Comparison of ENCODE assay signal across 2 cellular contexts in genomic region chr9:129162901-129163670, GRCh38.
TF ChIP-seq lines count a peak whose summit lies in the region.

No MANE protein-coding gene starts in this region.

TF ChIP-seq in IMR-90, 13 proteins besides CTCF, POLR2A, EP300 and RAD21:
- TF ChIP-seq NFE2L2 (IDR thresholded peaks at IDR 0.05; ENCODE audit: low read depth, low read length) (no peak), CEBPB (IDR thresholded peaks at IDR 0.05; ENCODE audit: low read depth, low read length) (peak; percentile 80), ELK1 (IDR thresholded peaks at IDR 0.05; ENCODE audit: borderline replicate concordance, low read depth, low read length) (no peak), RFX5 (IDR thresholded peaks at IDR 0.05; ENCODE audit: low read depth, low read length) (no peak), SMC3 (IDR thresholded peaks at IDR 0.05; ENCODE audit: low read depth, low read length) (no peak), USF2 (IDR thresholded peaks at IDR 0.05; ENCODE audit: low read depth, low read length) (no peak), BHLHE40 (IDR thresholded peaks at IDR 0.05; ENCODE audit: low read depth, low read length) (no peak), MXI1 (IDR thresholded peaks at IDR 0.05; ENCODE audit: borderline replicate concordance, low read depth, low read length) (no peak), CHD1 (IDR thresholded peaks at IDR 0.05; ENCODE audit: low read depth, low read length) (no peak), RCOR1 (IDR thresholded peaks at IDR 0.05; ENCODE audit: insufficient replicate concordance, low read length) (no peak), MAFK (IDR thresholded peaks at IDR 0.05; ENCODE audit: low read depth, low read length) (0 out of 2 replicates have a peak, but pooled peaks have one; percentile 11), MAZ (IDR thresholded peaks at IDR 0.05; ENCODE audit: borderline replicate concordance, low read depth, low read length) (no peak), FOS (IDR thresholded peaks at IDR 0.05; ENCODE audit: low read depth, low read length) (no peak)

TF ChIP-seq in K562, 482 proteins besides CTCF, POLR2A, EP300 and RAD21:
- TF ChIP-seq ZNF507 (tag; conservative IDR thresholded peaks at IDR 0.05) (no peak), GTF2E2 (tag; IDR thresholded peaks at IDR 0.05) (no peak), MED1 (CRISPR knock-in tag; IDR thresholded peaks at IDR 0.05; ENCODE audit: borderline replicate concordance) (no peak), CEBPB (tag; IDR thresholded peaks at IDR 0.05) (peak; percentile 96), CBFA2T3 (IDR thresholded peaks at IDR 0.05) (no peak), PKNOX1 (IDR thresholded peaks at IDR 0.05) (peak; percentile 11; the same call in 1 of the 2 replicates), ZNF551 (CRISPR knock-in tag; IDR thresholded peaks at IDR 0.05) (no peak), RFX5 (IDR thresholded peaks at IDR 0.05; ENCODE audit: low read depth, low read length) (no peak), ELF4 (CRISPR knock-in tag; IDR thresholded peaks at IDR 0.05) (no peak), POLR2B (IDR thresholded peaks at IDR 0.05; ENCODE audit: low read depth, partially characterized antibody) (no peak), KAT8 (IDR thresholded peaks at IDR 0.05; ENCODE audit: low read depth) (no peak), HNRNPK (IDR thresholded peaks at IDR 0.05; ENCODE audit: low read depth, low read length, poor library complexity, severe bottlenecking) (no peak), MLX (CRISPR knock-in tag; conservative IDR thresholded peaks at IDR 0.05) (no peak), ZNF282 (CRISPR knock-in tag; IDR thresholded peaks at IDR 0.05) (no peak), CEBPG (CRISPR knock-in tag; IDR thresholded peaks at IDR 0.05) (no peak), CEBPG (tag; conservative IDR thresholded peaks at IDR 0.05 in 1 of 2, IDR thresholded peaks at IDR 0.05 in 1 of 2) (peak; percentile 64 to 99; a peak in 3 of 4 replicates)
- TF ChIP-seq, protein P1, sequence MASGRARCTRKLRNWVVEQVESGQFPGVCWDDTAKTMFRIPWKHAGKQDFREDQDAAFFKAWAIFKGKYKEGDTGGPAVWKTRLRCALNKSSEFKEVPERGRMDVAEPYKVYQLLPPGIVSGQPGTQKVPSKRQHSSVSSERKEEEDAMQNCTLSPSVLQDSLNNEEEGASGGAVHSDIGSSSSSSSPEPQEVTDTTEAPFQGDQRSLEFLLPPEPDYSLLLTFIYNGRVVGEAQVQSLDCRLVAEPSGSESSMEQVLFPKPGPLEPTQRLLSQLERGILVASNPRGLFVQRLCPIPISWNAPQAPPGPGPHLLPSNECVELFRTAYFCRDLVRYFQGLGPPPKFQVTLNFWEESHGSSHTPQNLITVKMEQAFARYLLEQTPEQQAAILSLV (tag; IDR thresholded peaks at IDR 0.05), result peak; percentile 45; the same call in 1 of the 2 replicates
- TF ChIP-seq, protein P2, sequence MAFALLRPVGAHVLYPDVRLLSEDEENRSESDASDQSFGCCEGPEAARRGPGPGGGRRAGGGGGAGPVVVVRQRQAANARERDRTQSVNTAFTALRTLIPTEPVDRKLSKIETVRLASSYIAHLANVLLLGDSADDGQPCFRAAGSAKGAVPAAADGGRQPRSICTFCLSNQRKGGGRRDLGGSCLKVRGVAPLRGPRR (CRISPR knock-in tag; IDR thresholded peaks at IDR 0.05), result no peak
